19 cellular contexts compared by ENCODE assay signal in genomic region chr15:90822204-90822955, GRCh38.
"Had no signal": no experiment of that assay in that cellular context is flagged by ENCODE, and none has a peak within 500 bp of the region (broad histone marks: within the 10 kb centered on the region; RNA-seq: fewer than 3 reads in every experiment).

No MANE protein-coding gene starts in this region.

- ATAC-seq: activated CD4-positive, CD25-positive, alpha-beta regulatory T cell treated with anti-CD3 and anti-CD28 coated beads, Interleukin-2, amount 50 U/mL, for 24 hours; activated naive CD4-positive, alpha-beta T cell treated with anti-CD3 and anti-CD28 coated beads, Interleukin-2, amount 50 U/mL, for 72 hours; body of pancreas; foreskin keratinocyte had no signal

- H3K9me3 ChIP-seq: body of pancreas, left ventricle myocardium inferior, ovary had no signal

- H3K27ac ChIP-seq: foreskin keratinocyte, left ventricle myocardium inferior, ovary had no signal

- H3K27me3 Mint-ChIP-seq: activated CD4-positive, alpha-beta memory T cell treated with anti-CD3 and anti-CD28 coated beads for 36 hours; central memory CD8-positive, alpha-beta T cell; memory B cell had no signal

- H3K27me3 ChIP-seq: body of pancreas, ovary had no signal

- H3K4me3 ChIP-seq: body of pancreas, left ventricle myocardium inferior, ovary had no signal

- H3K36me3 ChIP-seq: left ventricle myocardium inferior, ovary had no signal

- H3K4me1 Mint-ChIP-seq: central memory CD8-positive, alpha-beta T cell had no signal

- H3K4me1 ChIP-seq: foreskin keratinocyte had no signal

- H3K4me3 Mint-ChIP-seq: activated CD4-positive, alpha-beta memory T cell treated with anti-CD3 and anti-CD28 coated beads for 36 hours; central memory CD8-positive, alpha-beta T cell; memory B cell had no signal

- H3K27ac Mint-ChIP-seq: activated CD4-positive, alpha-beta memory T cell treated with anti-CD3 and anti-CD28 coated beads for 36 hours; memory B cell had no signal

- H3K9me3 Mint-ChIP-seq: activated CD4-positive, alpha-beta memory T cell treated with anti-CD3 and anti-CD28 coated beads for 36 hours; central memory CD8-positive, alpha-beta T cell; memory B cell had no signal

- DNase-seq: activated CD4-positive, alpha-beta memory T cell treated with anti-CD3 and anti-CD28 coated beads for 36 hours; amygdala; cortex of kidney; effector CD8-positive, alpha-beta T cell; foreskin keratinocyte; glutamatergic neuron; hypothalamus; left ventricle myocardium inferior; ovary; SIG-M5; stimulated activated CD4-positive, alpha-beta T cell treated with anti-CD3 and anti-CD28 coated beads, Interleukin-12 subunit alpha, Interleukin-12 subunit beta, amount 100 ng/mL, for 4 hours; stimulated activated CD4-positive, alpha-beta T cell treated with anti-CD3 and anti-CD28 coated beads, Interleukin-2, amount 100 ng/mL, for 24 hours; stimulated activated naive CD4-positive, alpha-beta T cell; trophoblast cell had no signal

- H3K36me3 Mint-ChIP-seq: memory B cell had no signal
